In the genomic region with DNA sequence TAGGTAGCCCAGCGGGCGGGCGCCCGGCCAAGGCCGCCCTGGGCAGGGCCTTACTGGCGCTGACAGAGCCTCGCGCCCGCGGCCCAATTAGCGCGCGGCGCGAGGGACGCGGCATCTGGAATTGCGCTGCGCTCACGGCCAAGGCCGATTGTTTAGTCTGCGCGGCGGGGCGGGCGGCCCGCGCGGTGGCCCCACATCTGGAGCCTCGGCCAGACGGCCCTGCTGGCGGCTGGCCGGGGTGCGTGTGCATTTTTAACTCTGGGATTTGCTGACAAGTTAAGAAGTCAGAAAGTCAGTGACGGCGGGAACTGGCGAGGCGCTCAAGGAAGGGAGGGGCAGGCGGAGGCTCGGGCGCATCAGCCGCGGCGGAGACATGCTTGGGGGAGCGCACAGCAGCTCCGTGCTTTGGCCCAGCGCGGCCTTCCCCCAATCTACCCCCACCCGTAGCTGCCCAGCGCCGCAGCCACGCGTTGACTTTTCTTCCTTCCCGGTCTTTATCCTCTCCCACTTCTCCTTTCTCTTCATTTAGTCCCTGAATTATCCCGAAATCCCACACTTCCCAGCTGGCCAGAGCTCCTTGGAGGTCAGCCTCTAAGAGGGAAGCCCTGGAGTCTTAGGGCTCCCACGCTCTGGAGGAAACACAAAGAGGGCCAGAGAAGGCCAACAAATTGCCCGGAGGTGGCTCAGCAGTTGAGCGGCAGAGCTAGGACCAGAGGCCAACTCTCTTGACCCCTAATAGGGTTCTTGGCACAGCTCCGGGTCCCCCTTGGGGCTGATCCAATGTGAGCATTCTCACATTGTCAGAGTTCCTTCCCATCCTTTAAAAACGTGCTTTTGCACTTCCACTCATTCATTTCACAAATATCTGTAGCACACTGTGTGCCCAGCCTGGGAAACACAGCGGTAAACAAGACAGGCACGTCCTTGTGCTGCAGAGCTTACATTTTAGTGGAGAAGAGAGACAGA, we compare ENCODE assay signal across 8 cellular contexts. TPM values are rescaled to one million over a fixed set of nuclear protein-coding genes. Genes with fewer than 3 reads are reported as not detected.
DNase-seq lines count a peak whose midpoint lies in the region; ATAC-seq and TF ChIP-seq lines count a peak whose summit lies in the region.

No MANE protein-coding gene starts in this region.

- DNase-seq in DMS79 treated with DMSO at 0.1 percent for 48 hours (lab: John Stamatoyannopoulos, UW) (peak; percentile 67), RPMI7951 (ENCODE audit: low read depth) (peak; percentile 81), esophagus muscularis mucosa (ENCODE audit: extremely low spot score) (peak; percentile 93), middle frontal gyrus (ENCODE audit: extremely low spot score, low spot score) (peak; percentile 13), transverse colon (peak; percentile 72), DMS153 treated with DMSO at 0.1 percent for 48 hours (lab: John Stamatoyannopoulos, UW; ENCODE audit: unreplicated experiment) (no peak)

- peaks cover 0 to 21% (median 0%) of the 10 kb centered on the region in 4 donors for H3K27me3 ChIP-seq in esophagus muscularis mucosa
- peaks cover 30% of the 10 kb centered on the region for H3K27me3 ChIP-seq in transverse colon

- TF ChIP-seq CTCF in esophagus muscularis mucosa (IDR thresholded peaks at IDR 0.05): no peak
- TF ChIP-seq CTCF in transverse colon (IDR thresholded peaks at IDR 0.05): no peak

- TF ChIP-seq POLR2A in esophagus muscularis mucosa (IDR thresholded peaks at IDR 0.05; ENCODE audit: low read depth): no peak
- no peak for TF ChIP-seq POLR2A in transverse colon (IDR thresholded peaks at IDR 0.05)

- in situ Hi-C loops in transverse colon (cut with MboI; ENCODE audit: low pct_ligation_motif_present in 1 of 4, low pct_unique_long_range_greater_than_20kb in 1 of 4, low sequenced_read_pairs in 3 of 4): no loop called here

- H3K27ac ChIP-seq in esophagus muscularis mucosa (replicated peaks in 1 of 4): peak overlapping the region; percentile 73 to 80 (median 78)
- H3K27ac ChIP-seq in transverse colon: peak overlapping the region; percentile 71 to 79 (median 75)

- intact Hi-C loops in esophagus muscularis mucosa (cut with DNase I): loop anchor here (5.0 kb wide), 1 partner anchor 78 kb away; no protein-coding TSS in a partner anchor
- intact Hi-C loops in transverse colon (cut with DNase I; ENCODE audit: low total_unique reads): loop anchor here (2.0 kb wide), 1 partner anchor 41 kb away; a partner anchor contains a TSS

- 8% methylated on average over 36 of the region's 62 CpGs for WGBS in esophagus muscularis mucosa
- WGBS in transverse colon (ENCODE audit: low coverage in 1 of 2), 2 donors: 7 to 20% methylated on average over 10 to 42 of the region's 62 CpGs

- H3K9me3 ChIP-seq in esophagus muscularis mucosa: no peaks in the 10 kb centered on the region
- H3K9me3 ChIP-seq in transverse colon: no peaks in the 10 kb centered on the region

- H3K36me3 ChIP-seq in esophagus muscularis mucosa (no peaks in the 10 kb centered on the region), transverse colon (no peaks in the 10 kb centered on the region)

- H3K4me1 ChIP-seq in esophagus muscularis mucosa (peaks cover 20 to 40% (median 35%) of the 10 kb centered on the region in 4 donors), transverse colon (peaks cover 6 to 28% (median 24%) of the 10 kb centered on the region in 4 donors)

- no peak for TF ChIP-seq EP300 in esophagus muscularis mucosa (IDR thresholded peaks at IDR 0.05)
- TF ChIP-seq EP300 in transverse colon (IDR thresholded peaks at IDR 0.05; ENCODE audit: low read depth): no peak

- ATAC-seq in GM21576 (IDR thresholded peaks at IDR 0.05; ENCODE audit: unreplicated experiment) (peak; percentile 73), HG02884 (IDR thresholded peaks at IDR 0.05; ENCODE audit: unreplicated experiment) (no peak)

- peak overlapping the region; percentile 46 to 60 (median 50) for H3K4me3 ChIP-seq in esophagus muscularis mucosa
- peak overlapping the region in 3 of 4 donors; percentile 1 to 51 (median 29) for H3K4me3 ChIP-seq in transverse colon

RNA-seq across cellular contexts. Expression of a gene that starts 40.8 kb away (rescaled TPM):
- 3.1 and 4.7 TPM in 2 replicates for total RNA-seq in RPMI7951 (2014; rRNA removed; shearing (Covaris generic))
- total RNA-seq in esophagus muscularis mucosa (10 to 100 TPM; 10.8 to 30.7 (median 17.7) TPM), transverse colon (10 to 100 TPM; 13.8 to 45.6 (median 17.2) TPM)
